In genomic region chr11:69301491-69302401, GRCh38 we compare ENCODE assay signal across 10 cellular contexts. TPM values are rescaled to one million over a fixed set of nuclear protein-coding genes. Genes with fewer than 3 reads are reported as not detected.
A peak's percentile ranks its signal among the peaks of the same experiment; 100 is the strongest.
DNase-seq lines count a peak whose midpoint lies in the region; ATAC-seq, FAIRE-seq and TF ChIP-seq lines count a peak whose summit lies in the region.
"Had no signal": no experiment of that assay in that cellular context is flagged by ENCODE, and none has a peak within 500 bp of the region (broad histone marks: within the 10 kb centered on the region; RNA-seq: fewer than 3 reads in every experiment).

No MANE protein-coding gene starts in this region.

- in situ Hi-C loops in GM12878 (cut with MboI), result no loop called here

- H3K4me1 ChIP-seq in Karpas-422 (ENCODE audit: low read length), result peaks cover 23% of the 10 kb centered on the region
- H3K4me1 ChIP-seq in GM12878 (ENCODE audit: control insufficient read depth, insufficient read depth, low read length), result peaks cover 19% of the 10 kb centered on the region
- peaks cover 57% of the 10 kb centered on the region for H3K4me1 ChIP-seq in mucosa of stomach (ENCODE audit: control insufficient read depth, insufficient read depth, low read length)
- no peaks in the 10 kb centered on the region for H3K4me1 ChIP-seq in endodermal cell (ENCODE audit: control insufficient read depth, insufficient read depth, low read length)

- H3K27ac Mint-ChIP-seq in endodermal cell, result no peak overlapping the region

- no peaks in the 10 kb centered on the region for H3K79me2 ChIP-seq in Karpas-422 (ENCODE audit: low read length)
- H3K79me2 ChIP-seq in GM12878 (ENCODE audit: control insufficient read depth, insufficient read depth, low read length), result no peaks in the 10 kb centered on the region

- no peak overlapping the region for H3K4me3 Mint-ChIP-seq in endodermal cell

- no peak for TF ChIP-seq EP300 in GM12878 (IDR thresholded peaks at IDR 0.05; ENCODE audit: borderline replicate concordance in 1 of 2, control insufficient read depth in 1 of 2, low read depth in 2 of 2, low read length in 2 of 2)

- H3K4me3 ChIP-seq in Karpas-422 (ENCODE audit: low read length) (no peak overlapping the region), GM12878 (no peak overlapping the region), mucosa of stomach (ENCODE audit: low read length) (no peak overlapping the region), endodermal cell (ENCODE audit: low read length) (no peak overlapping the region)
- H3K4me3 ChIP-seq: heart right ventricle had no signal

- no peaks in the 10 kb centered on the region for H4K20me1 ChIP-seq in Karpas-422 (ENCODE audit: insufficient read depth, low read depth, low read length)
- no peaks in the 10 kb centered on the region for H4K20me1 ChIP-seq in GM12878 (ENCODE audit: control insufficient read depth, insufficient read depth)

- POLR2A ChIA-PET in GM12878 (lab: Charles Lee), result no interaction called here

- DNase-seq in Daoy (ENCODE audit: low read depth) (peak; percentile 97), Karpas-422 (peak; percentile 37), GM12878 (ENCODE audit: low read depth, low spot score) (no peak), NCI-H524 (lab: John Stamatoyannopoulos, UW) (no peak), endodermal cell (no peak), NCI-H510A treated with DMSO at 0.1 percent for 48 hours (lab: John Stamatoyannopoulos, UW) (no peak)
- DNase-seq: heart right ventricle, T-helper 1 cell had no signal

- no peaks in the 10 kb centered on the region for H3K9me3 ChIP-seq in Karpas-422 (ENCODE audit: low read length)
- no peaks in the 10 kb centered on the region; the same call in 2 of the 3 replicates for H3K9me3 ChIP-seq in GM12878 (replicated peaks; ENCODE audit: control insufficient read depth, insufficient read depth, low read length)
- no peaks in the 10 kb centered on the region for H3K9me3 ChIP-seq in mucosa of stomach (ENCODE audit: control insufficient read depth, low read length)
- H3K9me3 ChIP-seq in endodermal cell (ENCODE audit: control insufficient read depth, low read length), result no peaks in the 10 kb centered on the region

- H2AFZ ChIP-seq in Karpas-422 (ENCODE audit: low read length), result no peak overlapping the region
- H2AFZ ChIP-seq in GM12878 (ENCODE audit: control insufficient read depth, low read depth, low read length), result no peak overlapping the region

- 87% methylated on average over 13 of the region's 13 CpGs for WGBS in GM12878 (ENCODE audit: insufficient coverage, insufficient replicate concordance, low lambda C conversion rate, missing lambda C conversion rate)
- 92 to 95% methylated on average over 10 to 13 of the region's 13 CpGs for WGBS in endodermal cell (ENCODE audit: insufficient coverage in 1 of 2, insufficient read length in 1 of 2), 2 experiments

- H3K9ac ChIP-seq in Karpas-422 (ENCODE audit: low read length) (no peak overlapping the region), GM12878 (ENCODE audit: control insufficient read depth, insufficient read depth, low read length) (no peak overlapping the region), mucosa of stomach (ENCODE audit: low read length) (peak overlapping the region; percentile 13), endodermal cell (ENCODE audit: extremely low read depth, low read length, poor library complexity, severe bottlenecking) (no peak overlapping the region)

- SMC1A ChIA-PET in GM12878 (lab: Charles Lee; ENCODE audit: uncharacterized antibody, unreplicated experiment), result no interaction called here

- RAD21 ChIA-PET in GM12878 (lab: Charles Lee; ENCODE audit: unreplicated experiment), result no interaction called here

- intact Hi-C loops in GM12878 (cut with micrococcal nuclease; ENCODE audit: unreplicated experiment), result no loop called here

- no TSS peak for BruUV-seq in GM12878 (replicated peaks; lab: Mats Ljungman, UMichigan)

- FAIRE-seq in GM12878 (lab: Jason Lieb, UNC), result no peak

- H3K36me3 ChIP-seq in Karpas-422 (ENCODE audit: insufficient read depth, low read length) (no peaks in the 10 kb centered on the region), GM12878 (ENCODE audit: control insufficient read depth in 2 of 2, insufficient read depth in 2 of 2, low read length in 1 of 2) (no peaks in the 10 kb centered on the region), mucosa of stomach (ENCODE audit: control insufficient read depth, insufficient read depth, low read length) (no peaks in the 10 kb centered on the region), endodermal cell (ENCODE audit: control insufficient read depth, insufficient read depth, low read length) (no peaks in the 10 kb centered on the region)
- H3K36me3 ChIP-seq: heart right ventricle had no signal

- no peaks in the 10 kb centered on the region for H3K27me3 Mint-ChIP-seq in endodermal cell (ENCODE audit: insufficient read depth)

- no peaks in the 10 kb centered on the region for H3K9me3 Mint-ChIP-seq in endodermal cell

- H3K27ac ChIP-seq in Karpas-422 (ENCODE audit: low read length) (no peak overlapping the region), GM12878 (ENCODE audit: control insufficient read depth, insufficient read depth) (no peak overlapping the region), endodermal cell (ENCODE audit: low read depth, low read length) (no peak overlapping the region)

- H3K9me2 ChIP-seq in Karpas-422 (replicated peaks; ENCODE audit: insufficient read depth, low read length), result no peaks in the 10 kb centered on the region

- no peak for TF ChIP-seq RAD21 in GM12878 (IDR thresholded peaks at IDR 0.05; ENCODE audit: insufficient read depth, low read depth, low read length)

- H3K4me2 ChIP-seq in Karpas-422 (ENCODE audit: low read depth, low read length, poor library complexity, severe bottlenecking) (no peak overlapping the region), GM12878 (ENCODE audit: control insufficient read depth, insufficient read depth) (no peak overlapping the region)

- H3K27me3 ChIP-seq in Karpas-422 (ENCODE audit: low read length), result no peaks in the 10 kb centered on the region
- no peaks in the 10 kb centered on the region for H3K27me3 ChIP-seq in GM12878 (replicated peaks in 1 of 2; ENCODE audit: control insufficient read depth in 2 of 2, insufficient read depth in 2 of 2, low read length in 1 of 2)
- H3K27me3 ChIP-seq in mucosa of stomach (ENCODE audit: control insufficient read depth, insufficient read depth, low read length), result no peaks in the 10 kb centered on the region
- no peaks in the 10 kb centered on the region for H3K27me3 ChIP-seq in endodermal cell (ENCODE audit: control insufficient read depth, insufficient read depth, low read length, poor library complexity, severe bottlenecking)
- H3K27me3 ChIP-seq: heart right ventricle had no signal

- no peak for TF ChIP-seq CTCF in GM12878 (IDR thresholded peaks at IDR 0.05 in 2 of 3, conservative IDR thresholded peaks at IDR 0.05 in 1 of 3; ENCODE audit: control insufficient read depth in 2 of 3, extremely low read depth in 1 of 3, insufficient read depth in 1 of 3, low read depth in 3 of 3, low read length in 3 of 3)
- TF ChIP-seq CTCF in endodermal cell (conservative IDR thresholded peaks at IDR 0.05), result no peak

- no peak for TF ChIP-seq POLR2A in GM12878 (IDR thresholded peaks at IDR 0.05; ENCODE audit: low read depth, low read length)

- H3K4me1 Mint-ChIP-seq in endodermal cell, result peaks cover 2% of the 10 kb centered on the region

- no peak for ATAC-seq in GM12878
- no peak for ATAC-seq in GM21737 (IDR thresholded peaks at IDR 0.05; ENCODE audit: unreplicated experiment)

- CTCF ChIA-PET in GM12878 (lab: Yijun Ruan, JAX), result no interaction called here

- no peaks in the 10 kb centered on the region for H3K36me3 Mint-ChIP-seq in endodermal cell (ENCODE audit: low read depth)

TF ChIP-seq in GM12878, 131 proteins besides CTCF, POLR2A, EP300 and RAD21:
- TF ChIP-seq PKNOX1 (IDR thresholded peaks at IDR 0.05) (no peak), BACH1 (IDR thresholded peaks at IDR 0.05; ENCODE audit: borderline replicate concordance) (0 out of 2 replicates have a peak, but pooled peaks have one; percentile 35)
TF ChIP-seq in GM12878: peak in this region for 1.

RNA-seq across cellular contexts. Expression of gene MYEOV, which starts 7.8 kb away (rescaled TPM):
- 5.6 and 13.6 TPM in 2 replicates for total RNA-seq in Daoy (2014; rRNA removed; shearing (Covaris generic))
- total RNA-seq in Karpas-422 (2014; rRNA removed; shearing (Covaris generic); ENCODE audit: low replicate concordance), result 0.22 and 0.25 TPM in 2 replicates
- total RNA-seq in GM12878 (2013; cell fraction: nucleolus; rRNA removed), result 0.63 and 2.6 TPM in 2 replicates
- total RNA-seq in GM12878 (2014; rRNA removed) (0.40 TPM in 1 of 2 replicates, not detected in the other), GM12878 (2014; rRNA removed; fragmentation: Illumina TruSeq; extraction: Trizol) (0.13 TPM in 1 of 2 replicates, not detected in the other), GM12878 (2021) (0.18 and 0.53 TPM in 2 replicates), endodermal cell (not detected)
- 0.10 TPM for polyA plus RNA-seq in GM12878 (2011; ENCODE audit: low read depth)
- polyA plus RNA-seq in GM12878 (2011; rRNA removed) (0.26 and 0.72 TPM in 2 replicates), GM12878 (2014; fragmentation: Illumina TruSeq; extraction: Trizol) (0.40 and 0.51 TPM in 2 replicates), GM12878 (2014; fragmentation: Nextera tagmentation; extraction: Ambion mirVana) (under 1 TPM in 1 of 2 experiments, not detected in 1; 0.05 TPM), GM12878 (2014; rRNA removed) (0.19 and 0.29 TPM in 2 replicates), GM12878 (2016; fragmentation: Nextera tagmentation; extraction: Ambion mirVana) (not detected)
- polyA plus RNA-seq in GM12878 (2011; cell fraction: cytosol; rRNA removed), result 0.30 and 0.33 TPM in 2 replicates
- 0.44 and 0.73 TPM in 2 replicates for polyA plus RNA-seq in GM12878 (2011; cell fraction: nucleus; rRNA removed)
- polyA plus RNA-seq in GM12878 (2012), result 0.52 and 0.55 TPM in 2 replicates
- 0.22 and 0.57 TPM in 2 replicates for polyA minus RNA-seq in GM12878 (2011; rRNA and poly(A)+ RNA removed)
- not detected in 2 replicates for polyA minus RNA-seq in GM12878 (2011; cell fraction: cytosol; rRNA and poly(A)+ RNA removed)
- polyA minus RNA-seq in GM12878 (2011; cell fraction: nucleus; rRNA and poly(A)+ RNA removed), result 0.73 TPM in 1 of 2 replicates, not detected in the other
- 0.43 TPM for polyA plus RNA-seq in endodermal cell (2013, experiment 1 of 2)
- polyA plus RNA-seq in endodermal cell (2013, experiment 2 of 2), result not detected
- total RNA-seq: heart right ventricle had no signal

Comparison
In these comparisons a context has a peak if more than half of its experiments do, and no peak if none do; other contexts are left out.
1. DNase-seq: peak in Daoy (single experiment) and Karpas-422 (single experiment); none in GM12878 (single experiment), NCI-H524 (0 of 2), endodermal cell (single experiment) and NCI-H510A treated with DMSO at 0.1 percent for 48 hours (single experiment).